14 cellular contexts compared by ENCODE assay signal in genomic region chr4:53197760-53198150, GRCh38.
"Had no signal": no experiment of that assay in that cellular context is flagged by ENCODE, and none has a peak within 500 bp of the region (broad histone marks: within the 10 kb centered on the region; RNA-seq: fewer than 3 reads in every experiment).

No MANE protein-coding gene starts in this region.

- H3K4me1 ChIP-seq: gastrocnemius medialis, transverse colon, uterus had no signal

- ATAC-seq: activated T-cell treated with anti-CD3 and anti-CD28 coated beads, Interleukin-2, amount 50 U/mL, for 4 hours had no signal

- DNase-seq: activated CD8-positive, alpha-beta memory T cell treated with anti-CD3 and anti-CD28 coated beads, Interleukin-2, amount 50 U/mL, for 4 hours; activated effector memory CD4-positive, alpha-beta T cell treated with Interleukin-2 at 50 U/mL for 16 hours; activated naive CD4-positive, alpha-beta T cell treated with anti-CD3 and anti-CD28 coated beads, Interleukin-2, amount 50 U/mL, for 16 hours; activated T-cell treated with anti-CD3 and anti-CD28 coated beads, Interleukin-2, amount 50 U/mL, for 4 hours; dorsolateral prefrontal cortex; gastrocnemius medialis; left ventricle myocardium superior; ovary; psoas muscle; T1000; transverse colon; uterus had no signal

- H3K27me3 ChIP-seq: cardiac muscle cell, dorsolateral prefrontal cortex, gastrocnemius medialis, ovary, transverse colon, uterus had no signal

- H3K27ac ChIP-seq: cardiac muscle cell, dorsolateral prefrontal cortex, epithelial cell of prostate, gastrocnemius medialis, ovary, psoas muscle, transverse colon, uterus had no signal

- H3K4me3 ChIP-seq: cardiac muscle cell, gastrocnemius medialis, ovary, psoas muscle, transverse colon, uterus had no signal

- H3K9me3 ChIP-seq: gastrocnemius medialis, ovary, psoas muscle, transverse colon, uterus had no signal

- H3K36me3 ChIP-seq: cardiac muscle cell, gastrocnemius medialis, ovary, transverse colon, uterus had no signal
